16 cellular contexts compared by ENCODE assay signal in genomic region chr6:147117580-147117979, GRCh38.
DNase-seq lines count a peak whose midpoint lies in the region; ATAC-seq and TF ChIP-seq lines count a peak whose summit lies in the region.
"Had no signal": no experiment of that assay in that cellular context is flagged by ENCODE, and none has a peak within 500 bp of the region (broad histone marks: within the 10 kb centered on the region; RNA-seq: fewer than 3 reads in every experiment).

No MANE protein-coding gene starts in this region.

- WGBS in spleen, 5 donors, result 59 to 78% (median 71%) methylated on average over 4 of the region's 4 CpGs

- peak overlapping the region in 6 of 8 donors; percentile 23 to 65 (median 49) for H3K27ac ChIP-seq in spleen
- H3K27ac ChIP-seq: prostate gland had no signal

- intact Hi-C loops in spleen (cut with DNase I; ENCODE audit: low total_unique reads), result no loop called here

- DNase-seq in HCEC 1CT (peak; percentile 9), amniotic epithelial cell (ENCODE audit: low read depth) (peak; percentile 19), fibroblast of villous mesenchyme (ENCODE audit: low read depth) (peak; percentile 51), spleen (no peak), NCI-H526 (lab: John Stamatoyannopoulos, UW) (no peak), NCI-H774 (lab: John Stamatoyannopoulos, UW) (no peak)
- DNase-seq: activated CD8-positive, alpha-beta T cell treated with anti-CD3 and anti-CD28 coated beads for 36 hours; CD4-positive, alpha-beta memory T cell; effector CD8-positive, alpha-beta T cell; immature natural killer cell; NCI-H1105; NCI-H345; transverse colon had no signal

- H3K4me1 ChIP-seq in spleen, result peaks cover 0 to 7% (median 0%) of the 10 kb centered on the region in 6 donors
- H3K4me1 ChIP-seq: prostate gland had no signal

- H3K9me3 ChIP-seq in spleen, result peaks cover 0 to 11% (median 2%) of the 10 kb centered on the region in 8 donors
- H3K9me3 ChIP-seq: prostate gland, transverse colon had no signal

- TF ChIP-seq POLR2A in spleen (IDR thresholded peaks at IDR 0.05), result no peak

- H3K36me3 ChIP-seq in spleen, result no peaks in the 10 kb centered on the region
- H3K36me3 ChIP-seq: prostate gland, transverse colon had no signal

- H3K4me3 ChIP-seq in fibroblast of villous mesenchyme (ENCODE audit: low read depth, low read length), result peak overlapping the region; percentile 28
- H3K4me3 ChIP-seq in spleen, result peak overlapping the region in 1 of 8 donors; percentile 24
- H3K4me3 ChIP-seq: prostate gland had no signal

- no peaks in the 10 kb centered on the region for H3K27me3 ChIP-seq in spleen (replicated peaks in 1 of 7)
- H3K27me3 ChIP-seq: transverse colon had no signal

- TF ChIP-seq CTCF in fibroblast of villous mesenchyme (IDR thresholded peaks at IDR 0.05; ENCODE audit: insufficient read depth, low read depth, low read length) (no peak), spleen (IDR thresholded peaks at IDR 0.05 in 8 of 11, conservative IDR thresholded peaks at IDR 0.05 in 3 of 11) (no peak)

- no peak for ATAC-seq in HG03039 (IDR thresholded peaks at IDR 0.05; ENCODE audit: unreplicated experiment)
- ATAC-seq: activated CD8-positive, alpha-beta T cell treated with anti-CD3 and anti-CD28 coated beads for 36 hours; HepG2 had no signal

Comparison
In these comparisons a context has a peak if more than half of its experiments do, and no peak if none do; other contexts are left out.
1. DNase-seq: peak in HCEC 1CT (single experiment), amniotic epithelial cell (single experiment) and fibroblast of villous mesenchyme (single experiment); none in spleen (single experiment), NCI-H526 (0 of 2) and NCI-H774 (single experiment).